In the genomic region with DNA sequence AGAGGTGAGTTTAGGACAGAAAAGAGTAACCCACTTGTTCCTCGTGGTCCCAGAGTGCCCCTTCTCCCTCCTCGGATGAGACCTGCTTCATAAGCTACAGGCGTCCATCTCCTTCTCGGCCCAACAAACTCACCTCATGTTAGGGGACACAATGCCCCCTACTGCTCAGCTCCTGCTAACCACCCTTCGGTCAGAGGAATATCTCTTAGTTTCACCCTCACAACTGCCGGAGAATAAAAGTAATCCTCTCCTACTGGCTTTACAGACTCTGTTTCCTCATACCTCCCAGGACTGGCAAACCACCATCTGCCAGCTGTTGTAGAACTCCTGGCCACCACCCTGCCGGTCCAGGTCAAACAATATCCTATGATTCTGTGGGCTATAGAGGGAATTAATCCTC, we compare ENCODE assay signal across 10 cellular contexts. TPM values are rescaled to one million over a fixed set of nuclear protein-coding genes. Genes with fewer than 3 reads are reported as not detected.
A peak's percentile ranks its signal among the peaks of the same experiment; 100 is the strongest.
DNase-seq lines count a peak whose midpoint lies in the region; ATAC-seq and TF ChIP-seq lines count a peak whose summit lies in the region.
"Had no signal": no experiment of that assay in that cellular context is flagged by ENCODE, and none has a peak within 500 bp of the region (broad histone marks: within the 10 kb centered on the region; RNA-seq: fewer than 3 reads in every experiment).

No MANE protein-coding gene starts in this region.

- H3K4me3 ChIP-seq in AG10803 (ENCODE audit: low read length) (no peak overlapping the region), IMR-90 (ENCODE audit: insufficient read depth, low read depth, low read length) (no peak overlapping the region), brain microvascular endothelial cell (ENCODE audit: low read depth, low read length) (no peak overlapping the region), mucosa of rectum (ENCODE audit: low read length in 2 of 2) (no peak overlapping the region)

- H3K36me3 Mint-ChIP-seq in activated CD4-positive, alpha-beta T cell treated with anti-CD3 and anti-CD28 coated beads for 36 hours (ENCODE audit: low read depth) = no peaks in the 10 kb centered on the region
- no peaks in the 10 kb centered on the region for H3K36me3 Mint-ChIP-seq in activated CD8-positive, alpha-beta T cell treated with anti-CD3 and anti-CD28 coated beads, Interleukin-2, amount 10 ng/mL, durations not matched to agents 7 days and 5 days (ENCODE audit: low read depth)

- H2AFZ ChIP-seq in IMR-90 (replicated peaks; ENCODE audit: low read length, poor library complexity) = no peak overlapping the region

- no TSS peak for BruUV-seq in IMR-90 (replicated peaks; lab: Mats Ljungman, UMichigan)

- H2BK20ac ChIP-seq in IMR-90 (ENCODE audit: low read depth, low read length) = no peak overlapping the region

- H4K8ac ChIP-seq in IMR-90 (ENCODE audit: low read depth in 2 of 2, low read length in 2 of 2) = no peak overlapping the region

- WGBS in IMR-90 (ENCODE audit: extremely low coverage in 2 of 2, insufficient read length in 1 of 2), 2 experiments = 80% methylated on average over 4 of the region's 7 CpGs; no CpG with 5 or more reads in 1 of the 2 experiments

- H3K9me3 ChIP-seq in IMR-90 (ENCODE audit: control insufficient read depth, insufficient read depth, low read length) = no peaks in the 10 kb centered on the region
- no peaks in the 10 kb centered on the region for H3K9me3 ChIP-seq in mucosa of rectum (ENCODE audit: control insufficient read depth in 2 of 2, low read length in 2 of 2)

- intact Hi-C loops in IMR-90 (cut with micrococcal nuclease) = no loop called here
- intact Hi-C loops in activated CD4-positive, alpha-beta T cell treated with anti-CD3 and anti-CD28 coated beads for 36 hours (cut with DNase I, micrococcal nuclease) = no loop called here

- H3K27ac Mint-ChIP-seq in activated CD4-positive, alpha-beta T cell treated with anti-CD3 and anti-CD28 coated beads for 36 hours = no peak overlapping the region
- H3K27ac Mint-ChIP-seq in activated CD8-positive, alpha-beta T cell treated with anti-CD3 and anti-CD28 coated beads, Interleukin-2, amount 10 ng/mL, durations not matched to agents 7 days and 5 days = no peak overlapping the region
- H3K27ac Mint-ChIP-seq: activated T-cell treated with anti-CD3 and anti-CD28 coated beads, Interleukin-2, amount 50 U/mL, for 24 hours had no signal

- H3K27me3 ChIP-seq in IMR-90 (ENCODE audit: control insufficient read depth, insufficient read depth, low read length) = peaks cover 35% of the 10 kb centered on the region
- H3K27me3 ChIP-seq in brain microvascular endothelial cell (replicated peaks) = no peaks in the 10 kb centered on the region
- H3K27me3 ChIP-seq in mucosa of rectum (ENCODE audit: control insufficient read depth in 2 of 2, insufficient read depth in 2 of 2, low read length in 2 of 2) = no peaks in the 10 kb centered on the region

- no peaks in the 10 kb centered on the region for H3K9me3 Mint-ChIP-seq in activated CD4-positive, alpha-beta T cell treated with anti-CD3 and anti-CD28 coated beads for 36 hours (ENCODE audit: low read depth)
- H3K9me3 Mint-ChIP-seq in activated CD8-positive, alpha-beta T cell treated with anti-CD3 and anti-CD28 coated beads, Interleukin-2, amount 10 ng/mL, durations not matched to agents 7 days and 5 days (ENCODE audit: insufficient read depth) = no peaks in the 10 kb centered on the region
- H3K9me3 Mint-ChIP-seq: activated T-cell treated with anti-CD3 and anti-CD28 coated beads, Interleukin-2, amount 50 U/mL, for 24 hours had no signal

- H3K9me1 ChIP-seq in IMR-90 (ENCODE audit: insufficient read depth, low read length) = no peaks in the 10 kb centered on the region

- no peak overlapping the region for H3K18ac ChIP-seq in IMR-90 (ENCODE audit: low read depth, low read length)

- H4K5ac ChIP-seq in IMR-90 (ENCODE audit: low read depth, low read length) = no peak overlapping the region

- dilution Hi-C loops in IMR-90 (cut with HindIII; ENCODE audit: low sequenced_read_pairs, unreplicated experiment) = no loop called here

- POLR2A ChIA-PET in IMR-90 (lab: Charles Lee; ENCODE audit: unreplicated experiment) = no interaction called here
- POLR2A ChIA-PET in activated CD4-positive, alpha-beta T cell treated with anti-CD3 and anti-CD28 coated beads for 36 hours (lab: Charles Lee) = no interaction called here
- POLR2A ChIA-PET in activated CD8-positive, alpha-beta T cell treated with anti-CD3 and anti-CD28 coated beads, Interleukin-2, amount 10 ng/mL, durations not matched to agents 7 days and 5 days (lab: Charles Lee) = no interaction called here

- no peak for ATAC-seq in IMR-90 (ENCODE audit: low read depth)
- no peak for ATAC-seq in activated CD4-positive, alpha-beta T cell treated with anti-CD3 and anti-CD28 coated beads for 36 hours
- no peak for ATAC-seq in activated CD8-positive, alpha-beta T cell treated with anti-CD3 and anti-CD28 coated beads, Interleukin-2, amount 10 ng/mL, durations not matched to agents 7 days and 5 days

- no peak overlapping the region for H4K91ac ChIP-seq in IMR-90 (ENCODE audit: insufficient read depth, low read depth, low read length)

- no peaks in the 10 kb centered on the region for H3K4me1 ChIP-seq in IMR-90 (ENCODE audit: control insufficient read depth, insufficient read depth, low read length)
- peaks cover 4 to 9% of the 10 kb centered on the region in 2 donors for H3K4me1 ChIP-seq in mucosa of rectum (ENCODE audit: control insufficient read depth in 2 of 2, insufficient read depth in 2 of 2, low read length in 2 of 2)

- H2BK120ac ChIP-seq in IMR-90 (ENCODE audit: low read depth, low read length) = no peak overlapping the region

- H3K23ac ChIP-seq in IMR-90 (ENCODE audit: low read depth, low read length) = no peak overlapping the region

- H3K4me1 Mint-ChIP-seq in activated CD4-positive, alpha-beta T cell treated with anti-CD3 and anti-CD28 coated beads for 36 hours = peaks cover 4% of the 10 kb centered on the region
- peaks cover 5% of the 10 kb centered on the region for H3K4me1 Mint-ChIP-seq in activated CD8-positive, alpha-beta T cell treated with anti-CD3 and anti-CD28 coated beads, Interleukin-2, amount 10 ng/mL, durations not matched to agents 7 days and 5 days (ENCODE audit: low read depth)

- TF ChIP-seq CTCF in AG10803 (conservative IDR thresholded peaks at IDR 0.05; ENCODE audit: low read length) = peak; percentile 24
- TF ChIP-seq CTCF in IMR-90 (conservative IDR thresholded peaks at IDR 0.05; ENCODE audit: low read depth, low read length) = peak; percentile 28; the same call in 1 of the 2 replicates
- peak; percentile 67 for TF ChIP-seq CTCF in brain microvascular endothelial cell (IDR thresholded peaks at IDR 0.05; ENCODE audit: low read depth, low read length, missing control alignments)

- H3K9ac ChIP-seq in IMR-90 (ENCODE audit: low read depth, low read length) = no peak overlapping the region
- H3K9ac ChIP-seq in mucosa of rectum (ENCODE audit: low read depth in 1 of 2, low read length in 2 of 2) = no peak overlapping the region

- no peak for TF ChIP-seq POLR2A in IMR-90 (IDR thresholded peaks at IDR 0.05; ENCODE audit: low read depth, low read length)

- in situ Hi-C loops in IMR-90 (cut with MboI; ENCODE audit: low sequenced_read_pairs) (no loop called here), brain microvascular endothelial cell (cut with HindIII; ENCODE audit: low pct_ligation_motif_present, low sequenced_read_pairs) (no loop called here)

- H3K27me3 Mint-ChIP-seq in activated CD4-positive, alpha-beta T cell treated with anti-CD3 and anti-CD28 coated beads for 36 hours = peaks cover 3% of the 10 kb centered on the region
- H3K27me3 Mint-ChIP-seq in activated CD8-positive, alpha-beta T cell treated with anti-CD3 and anti-CD28 coated beads, Interleukin-2, amount 10 ng/mL, durations not matched to agents 7 days and 5 days (ENCODE audit: low read depth) = peaks cover 2% of the 10 kb centered on the region
- H3K27me3 Mint-ChIP-seq: activated T-cell treated with anti-CD3 and anti-CD28 coated beads, Interleukin-2, amount 50 U/mL, for 24 hours had no signal

- DNase-seq in AG10803 (ENCODE audit: low read depth) (no peak), IMR-90 (peak; percentile 20), brain microvascular endothelial cell (no peak), DMS53 (lab: John Stamatoyannopoulos, UW) (no peak), NCI-H2196 treated with DMSO at 0.1 percent for 48 hours (lab: John Stamatoyannopoulos, UW; ENCODE audit: unreplicated experiment) (no peak)
- no peak for DNase-seq in activated CD4-positive, alpha-beta T cell treated with anti-CD3 and anti-CD28 coated beads for 36 hours
- no peak for DNase-seq in activated CD8-positive, alpha-beta T cell treated with anti-CD3 and anti-CD28 coated beads, Interleukin-2, amount 10 ng/mL, durations not matched to agents 7 days and 5 days
- DNase-seq: activated T-cell treated with anti-CD3 and anti-CD28 coated beads, Interleukin-2, amount 50 U/mL, for 24 hours; stimulated activated CD4-positive, alpha-beta T cell treated with anti-CD3 and anti-CD28 coated beads, Interleukin-2, amount 100 ng/mL, for 24 hours had no signal

- H3K27ac ChIP-seq in IMR-90 (ENCODE audit: insufficient read depth, low read length) (no peak overlapping the region), brain microvascular endothelial cell (no peak overlapping the region), mucosa of rectum (ENCODE audit: low read depth in 2 of 2, low read length in 2 of 2) (peak overlapping the region; percentile 37 to 52)

- 0 out of 2 replicates have a peak overlapping the region, but pooled peaks have one; percentile 24 for H2AK5ac ChIP-seq in IMR-90 (ENCODE audit: low read depth, low read length)

- H3K79me1 ChIP-seq in IMR-90 (ENCODE audit: low read depth in 1 of 2, low read length in 2 of 2) = no peaks in the 10 kb centered on the region

- H3K4ac ChIP-seq in IMR-90 (ENCODE audit: low read depth, low read length) = no peak overlapping the region

- H3K4me3 Mint-ChIP-seq in activated CD4-positive, alpha-beta T cell treated with anti-CD3 and anti-CD28 coated beads for 36 hours = no peak overlapping the region
- no peak overlapping the region for H3K4me3 Mint-ChIP-seq in activated CD8-positive, alpha-beta T cell treated with anti-CD3 and anti-CD28 coated beads, Interleukin-2, amount 10 ng/mL, durations not matched to agents 7 days and 5 days
- H3K4me3 Mint-ChIP-seq: activated T-cell treated with anti-CD3 and anti-CD28 coated beads, Interleukin-2, amount 50 U/mL, for 24 hours had no signal

- peak; percentile 22; the same call in 1 of the 2 replicates for TF ChIP-seq RAD21 in IMR-90 (IDR thresholded peaks at IDR 0.05; ENCODE audit: low read length)

- H3K14ac ChIP-seq in IMR-90 (replicated peaks; ENCODE audit: low read depth, low read length) = no peak overlapping the region

- H3K4me2 ChIP-seq in IMR-90 (ENCODE audit: low read depth, low read length) = no peak overlapping the region

- no peak overlapping the region for H2BK15ac ChIP-seq in IMR-90 (ENCODE audit: low read depth, low read length)

- H3K36me3 ChIP-seq in IMR-90 (ENCODE audit: control insufficient read depth, insufficient read depth, low read length) (no peaks in the 10 kb centered on the region), brain microvascular endothelial cell (replicated peaks) (no peaks in the 10 kb centered on the region), mucosa of rectum (ENCODE audit: control insufficient read depth in 2 of 2, insufficient read depth in 2 of 2, low read length in 2 of 2) (no peaks in the 10 kb centered on the region)

- no peak overlapping the region for H2BK5ac ChIP-seq in IMR-90 (ENCODE audit: low read depth, low read length, poor library complexity, severe bottlenecking)

- CTCF ChIA-PET in IMR-90 (lab: Yijun Ruan, JAX) = interaction anchor here (0.8 to 1.9 kb wide), 3 partner anchors 22 to 119 kb away, joined by 3 to 5 read pairs (median 4); no protein-coding TSS in a partner anchor
- CTCF ChIA-PET in activated CD4-positive, alpha-beta T cell treated with anti-CD3 and anti-CD28 coated beads for 36 hours (lab: Charles Lee) = interaction anchor here (1.0 to 1.7 kb wide), 2 partner anchors 56 to 120 kb away, joined by 4 to 7 read pairs; no protein-coding TSS in a partner anchor
- CTCF ChIA-PET in activated CD8-positive, alpha-beta T cell treated with anti-CD3 and anti-CD28 coated beads, Interleukin-2, amount 10 ng/mL, durations not matched to agents 7 days and 5 days (lab: Charles Lee) = interaction anchor here (0.6 to 1.5 kb wide), 2 partner anchors 120 to 1291 kb away, joined by 3 to 4 read pairs; no protein-coding TSS in a partner anchor

- no peak overlapping the region for H2AK9ac ChIP-seq in IMR-90 (replicated peaks; ENCODE audit: low read depth, low read length, poor library complexity)

- no peaks in the 10 kb centered on the region for H4K20me1 ChIP-seq in IMR-90 (ENCODE audit: insufficient read depth, low read length)

- H3K56ac ChIP-seq in IMR-90 (ENCODE audit: extremely low read depth, insufficient read depth, low read length) = no peak overlapping the region

RNA-seq across cellular contexts. Expression of a gene that starts 3.2 kb away (rescaled TPM):
- total RNA-seq in IMR-90 (2012; rRNA removed) = not detected in 2 replicates
- not detected in 2 replicates for polyA plus RNA-seq in IMR-90 (2012; rRNA removed)
- polyA plus RNA-seq in IMR-90 (2012; cell fraction: cytosol; rRNA removed) = not detected in 2 replicates
- polyA plus RNA-seq in IMR-90 (2012; cell fraction: nucleus; rRNA removed; ENCODE audit: low replicate concordance) = not detected in 2 replicates
- not detected for total RNA-seq in activated CD4-positive, alpha-beta T cell treated with anti-CD3 and anti-CD28 coated beads for 36 hours
- not detected for total RNA-seq in activated CD8-positive, alpha-beta T cell treated with anti-CD3 and anti-CD28 coated beads, Interleukin-2, amount 10 ng/mL, durations not matched to agents 7 days and 5 days

RNA-seq across cellular contexts. Expression of a gene that starts 24.7 kb away (rescaled TPM):
- 0.28 and 0.54 TPM in 2 replicates for total RNA-seq in IMR-90 (2012; rRNA removed)
- 0.32 and 0.49 TPM in 2 replicates for polyA plus RNA-seq in IMR-90 (2012; rRNA removed)
- 0.22 and 0.48 TPM in 2 replicates for polyA plus RNA-seq in IMR-90 (2012; cell fraction: cytosol; rRNA removed)
- 0.15 and 0.48 TPM in 2 replicates for polyA plus RNA-seq in IMR-90 (2012; cell fraction: nucleus; rRNA removed; ENCODE audit: low replicate concordance)
- total RNA-seq in activated CD4-positive, alpha-beta T cell treated with anti-CD3 and anti-CD28 coated beads for 36 hours = not detected
- not detected for total RNA-seq in activated CD8-positive, alpha-beta T cell treated with anti-CD3 and anti-CD28 coated beads, Interleukin-2, amount 10 ng/mL, durations not matched to agents 7 days and 5 days

Comparison
In these comparisons a context has a peak if more than half of its experiments do, and no peak if none do; other contexts are left out.
1. H3K27ac ChIP-seq: peak in mucosa of rectum (2 of 2); none in IMR-90 (single experiment) and brain microvascular endothelial cell (single experiment).
2. Peak in every context shown above with its lines, with median percentiles within 50 percentile points of each other: CTCF ChIP-seq.